9 cellular contexts compared by ENCODE assay signal in genomic region chr5:149452007-149452664, GRCh38.
A peak's percentile ranks its signal among the peaks of the same experiment; 100 is the strongest.
DNase-seq lines count a peak whose midpoint lies in the region; ATAC-seq and TF ChIP-seq lines count a peak whose summit lies in the region.
"Had no signal": no experiment of that assay in that cellular context is flagged by ENCODE, and none has a peak within 500 bp of the region (broad histone marks: within the 10 kb centered on the region; RNA-seq: fewer than 3 reads in every experiment).

No MANE protein-coding gene starts in this region.

- H3K27ac ChIP-seq in GM23338 (ENCODE audit: low read depth) = peak overlapping the region; percentile 56
- H3K27ac ChIP-seq in sigmoid colon = peak overlapping the region; percentile 86 to 98 (median 90)

- H3K9ac ChIP-seq in adipocyte (ENCODE audit: low read length) = peak overlapping the region; percentile 82

- H3K79me2 ChIP-seq in GM23338 (replicated peaks; ENCODE audit: insufficient read depth) = no peaks in the 10 kb centered on the region

- H3K9me3 ChIP-seq in adipocyte (ENCODE audit: control insufficient read depth, low read length) (no peaks in the 10 kb centered on the region), sigmoid colon (no peaks in the 10 kb centered on the region)

- H3K4me3 ChIP-seq in GM23338 (no peak overlapping the region), adipocyte (ENCODE audit: low read length) (no peak overlapping the region), sigmoid colon (no peak overlapping the region)

- no peaks in the 10 kb centered on the region for H4K20me1 ChIP-seq in GM23338 (replicated peaks; ENCODE audit: insufficient read depth)

- H3K27me3 Mint-ChIP-seq in GM23338 (ENCODE audit: insufficient read depth, low read depth, poor library complexity) = peaks cover 16% of the 10 kb centered on the region

- peaks cover 13% of the 10 kb centered on the region for H3K4me1 ChIP-seq in GM23338 (ENCODE audit: insufficient read depth)
- H3K4me1 ChIP-seq in adipocyte (ENCODE audit: control insufficient read depth, insufficient read depth, low read length) = peaks cover 65% of the 10 kb centered on the region
- H3K4me1 ChIP-seq in sigmoid colon = peaks cover 0 to 91% (median 85%) of the 10 kb centered on the region in 4 donors

- no peak overlapping the region for H3K4me2 ChIP-seq in GM23338

- TF ChIP-seq CTCF in GM23338 (conservative IDR thresholded peaks at IDR 0.05; ENCODE audit: low read depth in 2 of 2) (peak in 1 of 2 experiments; percentile 4; a peak in 1 of 4 replicates), sigmoid colon (IDR thresholded peaks at IDR 0.05) (no peak)

- H3K4me1 Mint-ChIP-seq in GM23338 = peaks cover 29% of the 10 kb centered on the region

- TF ChIP-seq POLR2A in sigmoid colon (IDR thresholded peaks at IDR 0.05) = no peak

- peak overlapping the region; percentile 96 for H2AFZ ChIP-seq in GM23338

- intact Hi-C loops in sigmoid colon (cut with DNase I) = no loop called here

- H3K9me3 Mint-ChIP-seq in GM23338 = no peaks in the 10 kb centered on the region

- ATAC-seq in GM23338 (peak; percentile 51), GM19452 (IDR thresholded peaks at IDR 0.05; ENCODE audit: unreplicated experiment) (no peak)
- no peak for ATAC-seq in stimulated activated naive CD8-positive, alpha-beta T cell treated with anti-CD3 and anti-CD28 coated beads, Interleukin-15, Interleukin-2, amounts not matched to agents 100 U/mL and 50 U/mL, for 24 hours

- no peaks in the 10 kb centered on the region for H3K36me3 Mint-ChIP-seq in GM23338 (ENCODE audit: low read depth)

- no peaks in the 10 kb centered on the region for H3K27me3 ChIP-seq in GM23338 (ENCODE audit: insufficient read depth)
- no peaks in the 10 kb centered on the region for H3K27me3 ChIP-seq in adipocyte (replicated peaks; ENCODE audit: control insufficient read depth, insufficient read depth, low read length)
- no peaks in the 10 kb centered on the region for H3K27me3 ChIP-seq in sigmoid colon

- H3F3A ChIP-seq in GM23338 (replicated peaks; ENCODE audit: low read depth) = 0 out of 2 replicates have a peak, but pooled peaks cover 4% of the 10 kb centered on the region

- peak overlapping the region; percentile 47 for H3K27ac Mint-ChIP-seq in GM23338

- DNase-seq in GM23338 (ENCODE audit: low spot score) (peak; percentile 63), adipocyte (ENCODE audit: low read depth) (peak; percentile 61), hepatic stellate cell (ENCODE audit: low spot score) (peak; percentile 62), sigmoid colon (peak; percentile 77), NCI-H2029 treated with DMSO at 0.1 percent for 48 hours (lab: John Stamatoyannopoulos, UW) (no peak), NCI-H2227 treated with DMSO at 0.1 percent for 48 hours (lab: John Stamatoyannopoulos, UW) (no peak)
- DNase-seq in stimulated activated naive CD8-positive, alpha-beta T cell treated with anti-CD3 and anti-CD28 coated beads, Interleukin-15, Interleukin-2, amounts not matched to agents 100 U/mL and 50 U/mL, for 24 hours = no peak
- DNase-seq: stimulated activated CD8-positive, alpha-beta memory T cell treated with anti-CD3 and anti-CD28 coated beads, Interleukin-4, amount 100 ng/mL, for 48 hours had no signal

- H3K36me3 ChIP-seq in GM23338 (ENCODE audit: insufficient read depth) = no peaks in the 10 kb centered on the region
- H3K36me3 ChIP-seq in adipocyte (ENCODE audit: control insufficient read depth, insufficient read depth, low read length, severe bottlenecking) = no peaks in the 10 kb centered on the region
- no peaks in the 10 kb centered on the region for H3K36me3 ChIP-seq in sigmoid colon

- no peak overlapping the region for H3K4me3 Mint-ChIP-seq in GM23338

- no peaks in the 10 kb centered on the region for H3K9me2 ChIP-seq in GM23338 (ENCODE audit: insufficient read depth)

- WGBS in sigmoid colon, 2 donors = 15 to 39% methylated on average over 11 of the region's 11 CpGs

- no peak for TF ChIP-seq EP300 in sigmoid colon (IDR thresholded peaks at IDR 0.05)

TF ChIP-seq in GM23338, 12 proteins besides CTCF, POLR2A, EP300 and RAD21 (continues in another document):
- TF ChIP-seq JUNB (IDR thresholded peaks at IDR 0.05; ENCODE audit: unreplicated experiment) (no peak), EZH2 (IDR thresholded peaks at IDR 0.05; ENCODE audit: low read depth, unreplicated experiment) (no peak), ZNF331 (CRISPR knock-in tag; IDR thresholded peaks at IDR 0.05; ENCODE audit: low read depth) (no peak), NANOG (IDR thresholded peaks at IDR 0.05; ENCODE audit: borderline replicate concordance) (no peak), ZNF114 (CRISPR knock-in tag; IDR thresholded peaks at IDR 0.05) (no peak), EZH2phosphoT487 (IDR thresholded peaks at IDR 0.05; ENCODE audit: unreplicated experiment) (no peak), CREB1 (CRISPR knock-in tag; IDR thresholded peaks at IDR 0.05; ENCODE audit: low read depth) (no peak), POLR2AphosphoS5 (IDR thresholded peaks at IDR 0.05; ENCODE audit: low read depth) (no peak), ZNF462 (CRISPR knock-in tag; IDR thresholded peaks at IDR 0.05) (no peak), STAT1 (IDR thresholded peaks at IDR 0.05; ENCODE audit: unreplicated experiment) (no peak), ETS1 (IDR thresholded peaks at IDR 0.05) (no peak)

Comparison
In these comparisons a context has a peak if more than half of its experiments do, and no peak if none do; other contexts are left out.
1. DNase-seq: peak in GM23338 (single experiment), adipocyte (single experiment), hepatic stellate cell (single experiment) and sigmoid colon (single experiment); none in NCI-H2029 treated with DMSO at 0.1 percent for 48 hours (single experiment), NCI-H2227 treated with DMSO at 0.1 percent for 48 hours (single experiment) and stimulated activated naive CD8-positive, alpha-beta T cell treated with anti-CD3 and anti-CD28 coated beads, Interleukin-15, Interleukin-2, amounts not matched to agents 100 U/mL and 50 U/mL, for 24 hours (single experiment).